1 cellular context compared by ENCODE assay signal in the genomic region with DNA sequence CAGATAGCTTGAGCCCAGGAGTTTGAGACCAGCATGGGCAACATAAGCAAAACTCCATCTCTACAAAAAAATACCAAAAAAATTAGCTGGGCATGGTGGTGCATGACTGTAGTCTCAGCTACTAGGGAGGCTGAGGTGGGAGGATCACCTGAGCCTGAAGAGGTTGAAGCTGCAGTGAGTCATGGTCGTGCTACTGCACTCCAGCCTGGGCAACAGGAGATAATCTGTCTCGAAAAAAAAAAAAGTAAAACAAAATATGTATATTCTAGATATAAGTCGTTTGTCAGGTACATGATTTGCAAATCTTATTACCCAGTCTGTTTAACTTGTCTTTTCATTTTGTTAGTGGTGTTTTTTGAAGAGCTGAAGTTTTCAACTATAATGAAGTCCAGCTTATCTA.
TF ChIP-seq lines count a peak whose summit lies in the region.

No MANE protein-coding gene starts in this region.

TF ChIP-seq in K562, 482 proteins besides CTCF, POLR2A, EP300 and RAD21 (continued from another document):
- TF ChIP-seq, protein P1, sequence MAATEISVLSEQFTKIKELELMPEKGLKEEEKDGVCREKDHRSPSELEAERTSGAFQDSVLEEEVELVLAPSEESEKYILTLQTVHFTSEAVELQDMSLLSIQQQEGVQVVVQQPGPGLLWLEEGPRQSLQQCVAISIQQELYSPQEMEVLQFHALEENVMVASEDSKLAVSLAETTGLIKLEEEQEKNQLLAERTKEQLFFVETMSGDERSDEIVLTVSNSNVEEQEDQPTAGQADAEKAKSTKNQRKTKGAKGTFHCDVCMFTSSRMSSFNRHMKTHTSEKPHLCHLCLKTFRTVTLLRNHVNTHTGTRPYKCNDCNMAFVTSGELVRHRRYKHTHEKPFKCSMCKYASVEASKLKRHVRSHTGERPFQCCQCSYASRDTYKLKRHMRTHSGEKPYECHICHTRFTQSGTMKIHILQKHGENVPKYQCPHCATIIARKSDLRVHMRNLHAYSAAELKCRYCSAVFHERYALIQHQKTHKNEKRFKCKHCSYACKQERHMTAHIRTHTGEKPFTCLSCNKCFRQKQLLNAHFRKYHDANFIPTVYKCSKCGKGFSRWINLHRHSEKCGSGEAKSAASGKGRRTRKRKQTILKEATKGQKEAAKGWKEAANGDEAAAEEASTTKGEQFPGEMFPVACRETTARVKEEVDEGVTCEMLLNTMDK (IDR thresholded peaks at IDR 0.05; ENCODE audit: borderline replicate concordance, insufficient read depth, low read depth, low read length, poor library complexity, severe bottlenecking): no peak
- TF ChIP-seq HNRNPUL1 (IDR thresholded peaks at IDR 0.05; ENCODE audit: low read length): no peak
- TF ChIP-seq SMARCA4 (IDR thresholded peaks at IDR 0.05): peak; percentile 42; the same call in 1 of the 2 replicates
- TF ChIP-seq MECOM (CRISPR knock-in tag; IDR thresholded peaks at IDR 0.05): no peak
- 0 out of 2 replicates have a peak, but pooled peaks have one; percentile 12 for TF ChIP-seq MTA2 (IDR thresholded peaks at IDR 0.05; ENCODE audit: low read depth)
- 0 out of 2 replicates have a peak, but pooled peaks have one; percentile 16 for TF ChIP-seq DPF2 (IDR thresholded peaks at IDR 0.05)
- peak; percentile 79 for TF ChIP-seq ZNF384 (IDR thresholded peaks at IDR 0.05; ENCODE audit: low read depth, low read length)
- TF ChIP-seq DDX20 (tag; IDR thresholded peaks at IDR 0.05; ENCODE audit: low read depth): no peak
- peak; percentile 58 for TF ChIP-seq JUND (IDR thresholded peaks at IDR 0.05; ENCODE audit: borderline replicate concordance, low read depth, low read length)
- TF ChIP-seq JUND (tag; IDR thresholded peaks at IDR 0.05; ENCODE audit: borderline replicate concordance, low read depth, low read length): no peak
- no peak for TF ChIP-seq ZFX (CRISPR knock-in tag; IDR thresholded peaks at IDR 0.05)
- TF ChIP-seq RBM14 (IDR thresholded peaks at IDR 0.05; ENCODE audit: borderline replicate concordance, insufficient read depth, low read depth, low read length): no peak
- TF ChIP-seq, protein P2, sequence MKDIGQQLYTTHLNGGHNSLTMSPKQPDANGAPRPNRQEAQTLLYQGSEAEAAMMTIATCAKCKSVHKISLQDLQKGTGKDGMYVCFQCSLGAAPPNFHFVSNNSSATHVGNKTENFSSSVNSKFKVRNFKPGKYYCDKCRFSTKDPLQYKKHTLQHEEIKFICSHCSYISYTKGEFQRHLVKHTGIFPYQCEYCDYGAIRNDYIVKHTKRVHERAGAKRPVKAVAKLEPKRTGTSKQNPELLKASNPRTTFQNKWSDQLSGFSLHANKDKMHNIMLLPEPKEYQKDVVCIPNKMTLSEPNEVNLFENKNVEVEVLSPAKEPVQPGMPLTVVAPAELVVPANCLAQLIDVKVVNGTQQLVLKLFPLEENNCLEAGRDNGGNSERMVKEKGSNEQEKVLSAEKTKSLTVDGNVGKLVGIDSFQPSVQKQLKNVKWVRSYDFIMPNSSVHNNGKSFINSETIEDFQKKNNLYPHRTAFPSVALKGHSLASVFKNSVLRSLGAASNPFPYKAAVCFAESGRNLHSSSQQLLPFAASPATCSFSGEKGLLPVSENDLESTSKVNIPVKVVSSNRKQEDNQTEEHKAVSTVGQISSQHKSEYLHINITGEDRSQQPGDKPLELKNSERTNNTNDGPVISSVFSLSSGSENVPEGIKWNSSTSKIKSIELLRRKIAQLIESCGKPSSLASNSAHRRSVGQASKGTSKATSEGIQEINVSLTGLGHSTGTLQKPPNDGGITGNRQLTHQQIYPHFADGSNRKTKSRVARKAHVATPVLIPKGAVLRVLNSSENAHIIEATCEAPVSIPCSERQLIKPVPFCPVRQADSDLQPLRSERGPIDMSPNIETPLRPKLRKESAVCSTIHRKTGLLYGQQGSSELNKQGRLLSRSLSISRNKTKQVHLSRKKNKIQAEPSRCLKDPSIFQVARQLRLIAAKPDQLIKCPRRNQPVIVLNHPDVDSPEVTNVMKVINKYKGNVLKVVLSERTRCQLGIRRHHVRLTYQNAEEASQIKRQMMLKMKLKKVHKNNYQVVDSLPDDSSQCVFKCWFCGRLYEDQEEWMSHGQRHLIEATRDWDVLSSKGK (CRISPR knock-in tag; IDR thresholded peaks at IDR 0.05): no peak
- 0 out of 2 replicates have a peak, but pooled peaks have one; percentile 30 for TF ChIP-seq TEAD4 (IDR thresholded peaks at IDR 0.05; ENCODE audit: low read length)
- TF ChIP-seq TEAD4 (CRISPR knock-in tag; IDR thresholded peaks at IDR 0.05; ENCODE audit: borderline replicate concordance): no peak
- no peak for TF ChIP-seq ZFP36 (IDR thresholded peaks at IDR 0.05; ENCODE audit: low read depth, low read length, partially characterized antibody)
- peak; percentile 53 for TF ChIP-seq CBFA2T3 (IDR thresholded peaks at IDR 0.05)
- no peak for TF ChIP-seq ERF (CRISPR knock-in tag; IDR thresholded peaks at IDR 0.05)
TF ChIP-seq in K562: peak in this region for 11.
